1 cellular context compared by ENCODE assay signal in genomic region chr10:78472542-78472890, GRCh38.
TF ChIP-seq lines count a peak whose summit lies in the region.

No MANE protein-coding gene starts in this region.

TF ChIP-seq in neural cell, 6 proteins besides CTCF, POLR2A, EP300 and RAD21 (continued from another document):
- TF ChIP-seq SMC3 (conservative IDR thresholded peaks at IDR 0.05; ENCODE audit: poor library complexity): no peak
- TF ChIP-seq TAF1 (IDR thresholded peaks at IDR 0.05; ENCODE audit: low read depth): no peak
